Comparison of ENCODE assay signal across 16 cellular contexts in the genomic region with DNA sequence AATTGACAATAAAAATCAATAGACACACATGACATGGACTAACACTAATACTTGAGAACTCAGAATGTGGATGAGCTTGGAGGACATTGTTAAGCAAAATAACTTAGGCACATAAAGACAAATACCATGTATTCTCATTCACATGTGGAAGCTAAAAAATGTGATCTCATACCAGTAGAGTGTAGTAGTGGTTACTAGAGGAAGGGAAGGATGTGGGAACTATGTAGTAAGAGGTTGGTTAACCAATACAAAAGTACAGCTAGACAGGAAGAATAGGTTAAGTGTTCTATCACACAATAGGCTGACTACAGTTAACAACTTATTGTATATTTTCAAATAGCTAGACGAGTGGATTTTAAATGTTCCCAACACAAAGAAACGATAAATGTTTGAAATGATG.
DNase-seq lines count a peak whose midpoint lies in the region; ATAC-seq and TF ChIP-seq lines count a peak whose summit lies in the region.
"Had no signal": no experiment of that assay in that cellular context is flagged by ENCODE, and none has a peak within 500 bp of the region (broad histone marks: within the 10 kb centered on the region; RNA-seq: fewer than 3 reads in every experiment).

No MANE protein-coding gene starts in this region.

- H3K4me1 Mint-ChIP-seq in GM23338 (peaks cover 7% of the 10 kb centered on the region; the same call in 2 of the 3 replicates), T-cell (peaks cover 8 to 17% (median 10%) of the 10 kb centered on the region in 3 donors), immature natural killer cell (peaks cover 14 to 21% of the 10 kb centered on the region in 2 donors)

- POLR2A ChIA-PET in T-cell (lab: Charles Lee) = no interaction called here

- H3F3A ChIP-seq in GM23338 (replicated peaks; ENCODE audit: low read depth) = no peaks in the 10 kb centered on the region

- H3K79me2 ChIP-seq in GM23338 (replicated peaks; ENCODE audit: insufficient read depth) = no peaks in the 10 kb centered on the region

- DNase-seq in AML-193 (lab: John Stamatoyannopoulos, UW) (peak; percentile 91 to 93), GM23338 (ENCODE audit: low spot score) (peak; percentile 53), T-cell (no peak), immature natural killer cell (peak; percentile 20 to 45 (median 30)), mesenteric fat pad (ENCODE audit: low spot score) (no peak), MG63 (no peak)
- DNase-seq: activated CD4-positive, alpha-beta T cell treated with anti-CD3 and anti-CD28 coated beads for 1 hour; activated effector memory CD4-positive, alpha-beta T cell treated with Interleukin-2 at 50 U/mL for 16 hours; DMS79; islet precursor cell; NCI-H226; stimulated activated CD8-positive, alpha-beta memory T cell treated with anti-CD3 and anti-CD28 coated beads, Interleukin-4, amount 100 ng/mL, for 48 hours; upper lobe of left lung had no signal

- H3K9me2 ChIP-seq in GM23338 (ENCODE audit: insufficient read depth) = no peaks in the 10 kb centered on the region

- H3K27me3 ChIP-seq in GM23338 (ENCODE audit: insufficient read depth) = no peaks in the 10 kb centered on the region
- no peaks in the 10 kb centered on the region for H3K27me3 ChIP-seq in MG63
- H3K27me3 ChIP-seq: breast epithelium, upper lobe of left lung had no signal

- H3K9me3 Mint-ChIP-seq in GM23338 (no peaks in the 10 kb centered on the region), T-cell (no peaks in the 10 kb centered on the region), immature natural killer cell (no peaks in the 10 kb centered on the region)

- H3K4me3 ChIP-seq in GM23338 = no peak overlapping the region
- H3K4me3 ChIP-seq in MG63 = no peak overlapping the region
- H3K4me3 ChIP-seq: breast epithelium, upper lobe of left lung had no signal

- H3K27me3 Mint-ChIP-seq in GM23338 (ENCODE audit: insufficient read depth, low read depth, poor library complexity) (no peaks in the 10 kb centered on the region), T-cell (no peaks in the 10 kb centered on the region), immature natural killer cell (ENCODE audit: low read depth in 3 of 3) (peaks cover 0 to 14% (median 8%) of the 10 kb centered on the region in 3 donors)

- no peaks in the 10 kb centered on the region for H3K4me1 ChIP-seq in GM23338 (ENCODE audit: insufficient read depth)
- H3K4me1 ChIP-seq: breast epithelium, upper lobe of left lung had no signal

- H2AFZ ChIP-seq in GM23338 = no peak overlapping the region

- TF ChIP-seq CTCF in GM23338 (conservative IDR thresholded peaks at IDR 0.05; ENCODE audit: low read depth in 2 of 2) = no peak

- no peak overlapping the region for H3K4me2 ChIP-seq in GM23338

- no peak overlapping the region for H3K27ac ChIP-seq in GM23338 (ENCODE audit: low read depth)
- H3K27ac ChIP-seq: breast epithelium, upper lobe of left lung had no signal

- H3K27ac Mint-ChIP-seq in GM23338 (no peak overlapping the region; the same call in 1 of the 2 replicates), T-cell (no peak overlapping the region), immature natural killer cell (no peak overlapping the region)

- peak; percentile 62 for ATAC-seq in GM23338
- peak; percentile 72 to 95 (median 86) for ATAC-seq in T-cell (replicated peaks in 1 of 4)
- no peak for ATAC-seq in HG02588 (IDR thresholded peaks at IDR 0.05; ENCODE audit: unreplicated experiment)
- ATAC-seq in GM21528 (IDR thresholded peaks at IDR 0.05; ENCODE audit: low FRiP score, unreplicated experiment) = no peak

- H3K4me3 Mint-ChIP-seq in GM23338 (no peak overlapping the region), T-cell (no peak overlapping the region), immature natural killer cell (peak overlapping the region in 2 of 5 donors; percentile 28 to 53)

- no peaks in the 10 kb centered on the region for H3K36me3 ChIP-seq in GM23338 (ENCODE audit: insufficient read depth)
- H3K36me3 ChIP-seq in MG63 = no peaks in the 10 kb centered on the region
- H3K36me3 ChIP-seq: breast epithelium, upper lobe of left lung had no signal

- H3K36me3 Mint-ChIP-seq in GM23338 (ENCODE audit: low read depth) (no peaks in the 10 kb centered on the region), T-cell (no peaks in the 10 kb centered on the region), immature natural killer cell (no peaks in the 10 kb centered on the region)

- no peaks in the 10 kb centered on the region for H3K9me3 ChIP-seq in MG63
- H3K9me3 ChIP-seq: breast epithelium, upper lobe of left lung had no signal

- no peaks in the 10 kb centered on the region for H4K20me1 ChIP-seq in GM23338 (replicated peaks; ENCODE audit: insufficient read depth)

- CTCF ChIA-PET in T-cell (lab: Charles Lee) = interaction anchor here (0.5 to 0.6 kb wide), 2 partner anchors 328 to 619 kb away, joined by 7 to 10 read pairs; no protein-coding TSS in a partner anchor

TF ChIP-seq in GM23338, 12 proteins besides CTCF, POLR2A, EP300 and RAD21 (continues in another document):
- TF ChIP-seq, protein P1, sequence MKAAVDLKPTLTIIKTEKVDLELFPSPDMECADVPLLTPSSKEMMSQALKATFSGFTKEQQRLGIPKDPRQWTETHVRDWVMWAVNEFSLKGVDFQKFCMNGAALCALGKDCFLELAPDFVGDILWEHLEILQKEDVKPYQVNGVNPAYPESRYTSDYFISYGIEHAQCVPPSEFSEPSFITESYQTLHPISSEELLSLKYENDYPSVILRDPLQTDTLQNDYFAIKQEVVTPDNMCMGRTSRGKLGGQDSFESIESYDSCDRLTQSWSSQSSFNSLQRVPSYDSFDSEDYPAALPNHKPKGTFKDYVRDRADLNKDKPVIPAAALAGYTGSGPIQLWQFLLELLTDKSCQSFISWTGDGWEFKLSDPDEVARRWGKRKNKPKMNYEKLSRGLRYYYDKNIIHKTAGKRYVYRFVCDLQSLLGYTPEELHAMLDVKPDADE (IDR thresholded peaks at IDR 0.05) = no peak
- TF ChIP-seq ZNF114 (CRISPR knock-in tag; IDR thresholded peaks at IDR 0.05) (no peak), POLR2AphosphoS5 (IDR thresholded peaks at IDR 0.05; ENCODE audit: low read depth) (no peak), JUNB (IDR thresholded peaks at IDR 0.05; ENCODE audit: unreplicated experiment) (no peak), STAT1 (IDR thresholded peaks at IDR 0.05; ENCODE audit: unreplicated experiment) (no peak), EZH2phosphoT487 (IDR thresholded peaks at IDR 0.05; ENCODE audit: unreplicated experiment) (no peak), NANOG (IDR thresholded peaks at IDR 0.05; ENCODE audit: borderline replicate concordance) (no peak), EZH2 (IDR thresholded peaks at IDR 0.05; ENCODE audit: low read depth, unreplicated experiment) (no peak)
- TF ChIP-seq, protein P2, sequence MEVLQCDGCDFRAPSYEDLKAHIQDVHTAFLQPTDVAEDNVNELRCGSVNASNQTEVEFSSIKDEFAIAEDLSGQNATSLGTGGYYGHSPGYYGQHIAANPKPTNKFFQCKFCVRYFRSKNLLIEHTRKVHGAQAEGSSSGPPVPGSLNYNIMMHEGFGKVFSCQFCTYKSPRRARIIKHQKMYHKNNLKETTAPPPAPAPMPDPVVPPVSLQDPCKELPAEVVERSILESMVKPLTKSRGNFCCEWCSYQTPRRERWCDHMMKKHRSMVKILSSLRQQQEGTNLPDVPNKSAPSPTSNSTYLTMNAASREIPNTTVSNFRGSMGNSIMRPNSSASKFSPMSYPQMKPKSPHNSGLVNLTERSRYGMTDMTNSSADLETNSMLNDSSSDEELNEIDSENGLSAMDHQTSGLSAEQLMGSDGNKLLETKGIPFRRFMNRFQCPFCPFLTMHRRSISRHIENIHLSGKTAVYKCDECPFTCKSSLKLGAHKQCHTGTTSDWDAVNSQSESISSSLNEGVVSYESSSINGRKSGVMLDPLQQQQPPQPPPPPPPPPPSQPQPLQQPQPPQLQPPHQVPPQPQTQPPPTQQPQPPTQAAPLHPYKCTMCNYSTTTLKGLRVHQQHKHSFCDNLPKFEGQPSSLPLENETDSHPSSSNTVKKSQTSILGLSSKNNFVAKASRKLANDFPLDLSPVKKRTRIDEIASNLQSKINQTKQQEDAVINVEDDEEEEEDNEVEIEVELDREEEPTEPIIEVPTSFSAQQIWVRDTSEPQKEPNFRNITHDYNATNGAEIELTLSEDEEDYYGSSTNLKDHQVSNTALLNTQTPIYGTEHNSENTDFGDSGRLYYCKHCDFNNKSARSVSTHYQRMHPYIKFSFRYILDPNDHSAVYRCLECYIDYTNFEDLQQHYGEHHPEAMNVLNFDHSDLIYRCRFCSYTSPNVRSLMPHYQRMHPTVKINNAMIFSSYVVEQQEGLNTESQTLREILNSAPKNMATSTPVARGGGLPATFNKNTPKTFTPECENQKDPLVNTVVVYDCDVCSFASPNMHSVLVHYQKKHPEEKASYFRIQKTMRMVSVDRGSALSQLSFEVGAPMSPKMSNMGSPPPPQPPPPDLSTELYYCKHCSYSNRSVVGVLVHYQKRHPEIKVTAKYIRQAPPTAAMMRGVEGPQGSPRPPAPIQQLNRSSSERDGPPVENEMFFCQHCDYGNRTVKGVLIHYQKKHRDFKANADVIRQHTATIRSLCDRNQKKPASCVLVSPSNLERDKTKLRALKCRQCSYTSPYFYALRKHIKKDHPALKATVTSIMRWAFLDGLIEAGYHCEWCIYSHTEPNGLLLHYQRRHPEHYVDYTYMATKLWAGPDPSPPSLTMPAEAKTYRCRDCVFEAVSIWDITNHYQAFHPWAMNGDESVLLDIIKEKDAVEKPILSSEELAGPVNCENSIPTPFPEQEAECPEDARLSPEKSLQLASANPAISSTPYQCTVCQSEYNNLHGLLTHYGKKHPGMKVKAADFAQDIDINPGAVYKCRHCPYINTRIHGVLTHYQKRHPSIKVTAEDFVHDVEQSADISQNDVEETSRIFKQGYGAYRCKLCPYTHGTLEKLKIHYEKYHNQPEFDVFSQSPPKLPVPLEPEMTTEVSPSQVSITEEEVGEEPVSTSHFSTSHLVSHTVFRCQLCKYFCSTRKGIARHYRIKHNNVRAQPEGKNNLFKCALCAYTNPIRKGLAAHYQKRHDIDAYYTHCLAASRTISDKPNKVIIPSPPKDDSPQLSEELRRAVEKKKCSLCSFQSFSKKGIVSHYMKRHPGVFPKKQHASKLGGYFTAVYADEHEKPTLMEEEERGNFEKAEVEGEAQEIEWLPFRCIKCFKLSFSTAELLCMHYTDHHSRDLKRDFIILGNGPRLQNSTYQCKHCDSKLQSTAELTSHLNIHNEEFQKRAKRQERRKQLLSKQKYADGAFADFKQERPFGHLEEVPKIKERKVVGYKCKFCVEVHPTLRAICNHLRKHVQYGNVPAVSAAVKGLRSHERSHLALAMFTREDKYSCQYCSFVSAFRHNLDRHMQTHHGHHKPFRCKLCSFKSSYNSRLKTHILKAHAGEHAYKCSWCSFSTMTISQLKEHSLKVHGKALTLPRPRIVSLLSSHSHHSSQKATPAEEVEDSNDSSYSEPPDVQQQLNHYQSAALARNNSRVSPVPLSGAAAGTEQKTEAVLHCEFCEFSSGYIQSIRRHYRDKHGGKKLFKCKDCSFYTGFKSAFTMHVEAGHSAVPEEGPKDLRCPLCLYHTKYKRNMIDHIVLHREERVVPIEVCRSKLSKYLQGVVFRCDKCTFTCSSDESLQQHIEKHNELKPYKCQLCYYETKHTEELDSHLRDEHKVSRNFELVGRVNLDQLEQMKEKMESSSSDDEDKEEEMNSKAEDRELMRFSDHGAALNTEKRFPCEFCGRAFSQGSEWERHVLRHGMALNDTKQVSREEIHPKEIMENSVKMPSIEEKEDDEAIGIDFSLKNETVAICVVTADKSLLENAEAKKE (CRISPR knock-in tag; IDR thresholded peaks at IDR 0.05) = no peak

Comparison
In these comparisons a context has a peak if more than half of its experiments do, and no peak if none do; other contexts are left out.
1. DNase-seq: peak in AML-193 (2 of 2), GM23338 (single experiment) and immature natural killer cell (3 of 3); none in T-cell (0 of 34), mesenteric fat pad (single experiment) and MG63 (single experiment).
2. ATAC-seq: peak in GM23338 (single experiment) and T-cell (4 of 4); none in HG02588 (single experiment) and GM21528 (single experiment).